18 cellular contexts compared by ENCODE assay signal in genomic region chr20:1001116-1001515, GRCh38. TPM values are rescaled to one million over a fixed set of nuclear protein-coding genes. Genes with fewer than 3 reads are reported as not detected.
DNase-seq lines count a peak whose midpoint lies in the region; ATAC-seq and TF ChIP-seq lines count a peak whose summit lies in the region.
"Had no signal": no experiment of that assay in that cellular context is flagged by ENCODE, and none has a peak within 500 bp of the region (broad histone marks: within the 10 kb centered on the region; RNA-seq: fewer than 3 reads in every experiment).

No MANE protein-coding gene starts in this region.

- no peaks in the 10 kb centered on the region for H3K79me1 ChIP-seq in H9 (ENCODE audit: insufficient read depth, low read depth, low read length, poor library complexity, severe bottlenecking)

- H4K5ac ChIP-seq in H9 (ENCODE audit: insufficient read length, low read depth, low read length): no peak overlapping the region

- no peak overlapping the region for H3K56ac ChIP-seq in H9 (ENCODE audit: insufficient read length, low read depth, low read length)

- TF ChIP-seq EP300 in sigmoid colon (IDR thresholded peaks at IDR 0.05): no peak

- no peak overlapping the region for H3K27ac ChIP-seq in H9 (ENCODE audit: insufficient read length, low read depth, low read length)
- peak overlapping the region; percentile 57 for H3K27ac ChIP-seq in RWPE2 (ENCODE audit: poor library complexity, severe bottlenecking)
- no peak overlapping the region for H3K27ac ChIP-seq in iPS-20b (ENCODE audit: low read length)
- H3K27ac ChIP-seq in sigmoid colon: no peak overlapping the region
- H3K27ac ChIP-seq: PC-9, SK-N-MC had no signal

- H3K4me1 ChIP-seq in H9 (ENCODE audit: insufficient read depth, low read length): no peaks in the 10 kb centered on the region; the same call in 1 of the 2 replicates
- no peaks in the 10 kb centered on the region for H3K4me1 ChIP-seq in RWPE2 (ENCODE audit: insufficient read depth, poor library complexity, severe bottlenecking)
- H3K4me1 ChIP-seq in iPS-20b (ENCODE audit: insufficient read depth, low read length): no peaks in the 10 kb centered on the region
- H3K4me1 ChIP-seq in sigmoid colon: peaks cover 0 to 4% (median 2%) of the 10 kb centered on the region in 4 donors
- H3K4me1 ChIP-seq: BE2C had no signal

- intact Hi-C loops in sigmoid colon (cut with DNase I): no loop called here

- ATAC-seq in RWPE2 (ENCODE audit: low read depth) (no peak), HG03378 (IDR thresholded peaks at IDR 0.05; ENCODE audit: unreplicated experiment) (no peak), GM19452 (IDR thresholded peaks at IDR 0.05; ENCODE audit: unreplicated experiment) (no peak), GM18519 (IDR thresholded peaks at IDR 0.05; ENCODE audit: low FRiP score, unreplicated experiment) (no peak)
- ATAC-seq: HCT116 had no signal

- H4K91ac ChIP-seq in H9 (ENCODE audit: insufficient read length, low read depth, low read length): no peak overlapping the region

- H4K8ac ChIP-seq in H9 (replicated peaks; ENCODE audit: insufficient read length, low read depth, low read length): no peak overlapping the region

- H3K27ac Mint-ChIP-seq in H9: no peak overlapping the region
- H3K27ac Mint-ChIP-seq: CD4-positive, alpha-beta memory T cell had no signal

- H3T11ph ChIP-seq in H9 (ENCODE audit: low read length): no peak overlapping the region

- H3K36me3 ChIP-seq in RWPE2 (ENCODE audit: low read depth) (no peaks in the 10 kb centered on the region), iPS-20b (ENCODE audit: insufficient read depth, low read depth, low read length) (no peaks in the 10 kb centered on the region), sigmoid colon (no peaks in the 10 kb centered on the region)
- H3K36me3 ChIP-seq: BE2C had no signal

- no peak overlapping the region for H3K4ac ChIP-seq in H9 (ENCODE audit: low read depth, low read length)

- H3K9me3 ChIP-seq in H9 (ENCODE audit: control insufficient read depth, low read depth, low read length) (no peaks in the 10 kb centered on the region), RWPE2 (ENCODE audit: severe bottlenecking) (no peaks in the 10 kb centered on the region), iPS-20b (ENCODE audit: insufficient read depth, low read depth, low read length) (no peaks in the 10 kb centered on the region), sigmoid colon (no peaks in the 10 kb centered on the region)
- H3K9me3 ChIP-seq: BE2C had no signal

- WGBS in H9 (ENCODE audit: extremely low coverage, insufficient read length, low lambda C conversion rate): no CpG with 5 or more reads among the region's 8 CpGs
- 78 to 92% methylated on average over 8 of the region's 8 CpGs for WGBS in sigmoid colon, 2 donors

- peaks cover 10% of the 10 kb centered on the region for H3K23me2 ChIP-seq in H9 (ENCODE audit: insufficient read length, low read depth, low read length, poor library complexity, severe bottlenecking)

- DNase-seq in H9 (peak; percentile 17), RWPE2 (ENCODE audit: low spot score) (no peak), sigmoid colon (peak; percentile 21), HuH-7 (ENCODE audit: low spot score) (no peak)
- DNase-seq: BE2C; CD4-positive, alpha-beta memory T cell; KBM-7; NCI-H1048; NCI-H2227 treated with DMSO at 0.1 percent for 48 hours; NCI-H524 treated with DMSO at 0.1 percent for 48 hours; PC-9 had no signal

- peak overlapping the region; percentile 72 to 77; a peak in 3 of 5 replicates for H3K4me3 Mint-ChIP-seq in H9

- H3K27me3 Mint-ChIP-seq in H9 (ENCODE audit: low read depth): peaks cover 48% of the 10 kb centered on the region

- no peak overlapping the region for H3K23ac ChIP-seq in H9 (ENCODE audit: insufficient read length, low read depth, low read length)

- TF ChIP-seq POLR2A in sigmoid colon (IDR thresholded peaks at IDR 0.05): no peak

- no peak overlapping the region for H3K18ac ChIP-seq in H9 (ENCODE audit: insufficient read length, low read depth, low read length)

- no peaks in the 10 kb centered on the region for H3K9me3 Mint-ChIP-seq in H9
- H3K9me3 Mint-ChIP-seq: CD4-positive, alpha-beta memory T cell had no signal

- peaks cover 15 to 26% of the 10 kb centered on the region in 2 experiments for H3K4me1 Mint-ChIP-seq in H9

- H2AK5ac ChIP-seq in H9 (ENCODE audit: insufficient read length, low read length): no peak overlapping the region

- no peak overlapping the region for H2BK20ac ChIP-seq in H9 (ENCODE audit: low read depth, low read length, poor library complexity, severe bottlenecking)

- H2BK120ac ChIP-seq in H9 (ENCODE audit: low read depth, low read length, poor library complexity, severe bottlenecking): no peak overlapping the region

- H4K20me1 ChIP-seq in H9 (ENCODE audit: control insufficient read depth, insufficient read depth, insufficient read length): no peaks in the 10 kb centered on the region

- no peaks in the 10 kb centered on the region for H3K36me3 Mint-ChIP-seq in H9 (ENCODE audit: insufficient read depth in 1 of 3, low read depth in 3 of 3)
- H3K36me3 Mint-ChIP-seq: CD4-positive, alpha-beta memory T cell had no signal

- no peak overlapping the region for H2BK15ac ChIP-seq in H9 (ENCODE audit: low read depth, low read length)

- TF ChIP-seq CTCF in H9 (conservative IDR thresholded peaks at IDR 0.05) (no peak), RWPE2 (IDR thresholded peaks at IDR 0.05; ENCODE audit: poor library complexity, severe bottlenecking) (no peak), sigmoid colon (IDR thresholded peaks at IDR 0.05) (no peak)

- H2BK12ac ChIP-seq in H9 (ENCODE audit: insufficient read length, low read depth, low read length): no peak overlapping the region

- no peak overlapping the region for H2AFZ ChIP-seq in H9 (ENCODE audit: low read length)
- H2AFZ ChIP-seq: PC-9 had no signal

- no peak overlapping the region for H2BK5ac ChIP-seq in H9 (ENCODE audit: insufficient read length, low read length)

- H3K14ac ChIP-seq in H9 (ENCODE audit: insufficient read depth, low read length): no peak overlapping the region

- H3K9ac ChIP-seq in H9 (ENCODE audit: extremely low read depth, insufficient read length, low read length): no peak overlapping the region
- H3K9ac ChIP-seq in iPS-20b (ENCODE audit: low read depth, low read length): peak overlapping the region; percentile 61; the same call in 1 of the 2 replicates

- no peaks in the 10 kb centered on the region for H3K79me2 ChIP-seq in H9 (ENCODE audit: insufficient read depth, low read length)

- H3K27me3 ChIP-seq in H9 (ENCODE audit: insufficient read depth, low read length): peaks cover 2% of the 10 kb centered on the region; the same call in 1 of the 2 replicates
- no peaks in the 10 kb centered on the region for H3K27me3 ChIP-seq in RWPE2 (ENCODE audit: insufficient read depth, poor library complexity, severe bottlenecking)
- H3K27me3 ChIP-seq in iPS-20b (ENCODE audit: insufficient read depth, low read length): peaks cover 32% of the 10 kb centered on the region
- H3K27me3 ChIP-seq in sigmoid colon: peaks cover 0 to 51% (median 22%) of the 10 kb centered on the region in 3 donors

- peak overlapping the region; percentile 59 for H3K4me3 ChIP-seq in RWPE2 (ENCODE audit: severe bottlenecking)
- peak overlapping the region; percentile 65 for H3K4me3 ChIP-seq in iPS-20b (ENCODE audit: low read length)
- H3K4me3 ChIP-seq in sigmoid colon: no peak overlapping the region
- H3K4me3 ChIP-seq: PC-9, SK-N-MC had no signal

- peak overlapping the region; percentile 48 for H3K4me2 ChIP-seq in H9 (ENCODE audit: insufficient read depth, insufficient read length, low read length)
- H3K4me2 ChIP-seq: PC-9 had no signal

RNA-seq across cellular contexts. Expression of gene RSPO4, which starts 1.0 kb away (rescaled TPM):
- total RNA-seq in H9 (2021) (5.0 and 6.7 TPM in 2 replicates), sigmoid colon (not detected)
- polyA plus RNA-seq in sigmoid colon: under 1 TPM in 1 of 3 donors, not detected in 2; 0.09 TPM
- total RNA-seq: Daoy, PC-9 had no signal
- polyA plus RNA-seq: CD4-positive, alpha-beta memory T cell had no signal

Comparison
In these comparisons a context has a peak if more than half of its experiments do, and no peak if none do; other contexts are left out.
1. DNase-seq: peak in H9 (single experiment) and sigmoid colon (single experiment); none in RWPE2 (single experiment) and HuH-7 (single experiment).
2. H3K4me3 ChIP-seq: peak in RWPE2 (single experiment) and iPS-20b (single experiment); none in sigmoid colon (0 of 4).